In genomic region chr11:73315288-73316020, GRCh38 we compare ENCODE assay signal across 13 cellular contexts. TPM values are rescaled to one million over a fixed set of nuclear protein-coding genes. Genes with fewer than 3 reads are reported as not detected.
DNase-seq lines count a peak whose midpoint lies in the region; ATAC-seq, FAIRE-seq and TF ChIP-seq lines count a peak whose summit lies in the region.
"Had no signal": no experiment of that assay in that cellular context is flagged by ENCODE, and none has a peak within 500 bp of the region (broad histone marks: within the 10 kb centered on the region; RNA-seq: fewer than 3 reads in every experiment).

No MANE protein-coding gene starts in this region.

- CTCF ChIA-PET in HepG2 (lab: Yijun Ruan, JAX; ENCODE audit: low intra/inter-chr PET ratio, low total read pairs) = no interaction called here

- H3K36me3 Mint-ChIP-seq in stimulated activated naive B cell treated with anti-CD40 and anti-IgM and Interleukin-4, amounts not matched to agents 10 μg/mL and 1 μg/mL and 100 μg/mL, for 72 hours = peaks cover 59 to 86% of the 10 kb centered on the region in 2 donors
- H3K36me3 Mint-ChIP-seq: memory B cell had no signal

- H3K27ac Mint-ChIP-seq in stimulated activated naive B cell treated with anti-CD40 and anti-IgM and Interleukin-4, amounts not matched to agents 10 μg/mL and 1 μg/mL and 100 μg/mL, for 72 hours = peak overlapping the region; percentile 75

- TF ChIP-seq RAD21 in HepG2 (CRISPR knock-in tag; IDR thresholded peaks at IDR 0.05) = no peak

- TF ChIP-seq POLR2A in HepG2 (IDR thresholded peaks at IDR 0.05; ENCODE audit: insufficient read depth in 1 of 2, low read depth in 2 of 2, low read length in 2 of 2) (no peak), lower leg skin (IDR thresholded peaks at IDR 0.05) (no peak)

- H3K4me3 ChIP-seq in WERI-Rb-1 (ENCODE audit: low read depth, low read length) = no peak overlapping the region
- peak overlapping the region in 1 of 3 experiments; percentile 9; a peak in 1 of 6 replicates for H3K4me3 ChIP-seq in HepG2 (replicated peaks in 1 of 3; ENCODE audit: insufficient read depth in 1 of 3, low read depth in 2 of 3, low read length in 3 of 3)
- no peak overlapping the region for H3K4me3 ChIP-seq in lower leg skin (ENCODE audit: low read depth, poor library complexity, severe bottlenecking)

- no peak for FAIRE-seq in HepG2 (lab: Jason Lieb, UNC)

- H3K79me2 ChIP-seq in HepG2 (ENCODE audit: insufficient read depth, low read length) = peaks cover 70% of the 10 kb centered on the region

- H3K4me3 Mint-ChIP-seq in stimulated activated naive B cell treated with anti-CD40 and anti-IgM and Interleukin-4, amounts not matched to agents 10 μg/mL and 1 μg/mL and 100 μg/mL, for 72 hours = no peak overlapping the region
- H3K4me3 Mint-ChIP-seq: memory B cell; stimulated activated memory B cell treated with anti-CD40 and anti-IgM and Interleukin-4, amounts not matched to agents 10 μg/mL and 1 μg/mL and 100 μg/mL, for 72 hours had no signal

- H3K4me1 Mint-ChIP-seq in stimulated activated naive B cell treated with anti-CD40 and anti-IgM and Interleukin-4, amounts not matched to agents 10 μg/mL and 1 μg/mL and 100 μg/mL, for 72 hours = peaks cover 52 to 84% of the 10 kb centered on the region in 2 donors

- peak overlapping the region; percentile 7; the same call in 1 of the 2 replicates for H3K9ac ChIP-seq in HepG2 (ENCODE audit: insufficient read depth, low read depth, low read length)

- H3K27ac ChIP-seq in WERI-Rb-1 (peak overlapping the region; percentile 82), HepG2 (ENCODE audit: extremely low read length, insufficient read depth, low read length) (peak overlapping the region; percentile 43)
- H3K27ac ChIP-seq: foreskin keratinocyte had no signal

- peaks cover 4% of the 10 kb centered on the region for H3K9me3 ChIP-seq in WERI-Rb-1 (ENCODE audit: severe bottlenecking)
- no peaks in the 10 kb centered on the region for H3K9me3 ChIP-seq in HepG2 (ENCODE audit: low read length)

- no TSS peak for BruUV-seq in HepG2 (replicated peaks; lab: Mats Ljungman, UMichigan)

- intact Hi-C loops in HepG2 (cut with micrococcal nuclease; ENCODE audit: unreplicated experiment) (loop anchor here (2.0 kb wide), 1 partner anchor 61 kb away; the partner anchor contains the start of gene RELT), lower leg skin (cut with DNase I; ENCODE audit: low total_unique reads) (no loop called here)

- peaks cover 37% of the 10 kb centered on the region for H4K20me1 ChIP-seq in HepG2 (ENCODE audit: insufficient read depth, low read length)

- no peaks in the 10 kb centered on the region for H3K27me3 Mint-ChIP-seq in stimulated activated naive B cell treated with anti-CD40 and anti-IgM and Interleukin-4, amounts not matched to agents 10 μg/mL and 1 μg/mL and 100 μg/mL, for 72 hours
- H3K27me3 Mint-ChIP-seq: memory B cell; stimulated activated memory B cell treated with anti-CD40 and anti-IgM and Interleukin-4, amounts not matched to agents 10 μg/mL and 1 μg/mL and 100 μg/mL, for 72 hours had no signal

- no peaks in the 10 kb centered on the region for H3K27me3 ChIP-seq in WERI-Rb-1 (ENCODE audit: insufficient read depth, low read depth, severe bottlenecking)
- no peaks in the 10 kb centered on the region for H3K27me3 ChIP-seq in HepG2 (ENCODE audit: control insufficient read depth in 1 of 2, insufficient read depth in 2 of 2, low read length in 2 of 2)
- H3K27me3 ChIP-seq: foreskin keratinocyte had no signal

- no peak for TF ChIP-seq CTCF in WERI-Rb-1 (IDR thresholded peaks at IDR 0.05; ENCODE audit: low read depth, low read length)
- TF ChIP-seq CTCF in HepG2 (CRISPR knock-in tag; IDR thresholded peaks at IDR 0.05) = no peak
- TF ChIP-seq CTCF in lower leg skin (IDR thresholded peaks at IDR 0.05) = no peak

- no peak for TF ChIP-seq EP300 in HepG2 (IDR thresholded peaks at IDR 0.05; ENCODE audit: low read depth in 2 of 2, low read length in 2 of 2)
- TF ChIP-seq EP300 in HepG2 (CRISPR knock-in tag; IDR thresholded peaks at IDR 0.05; ENCODE audit: borderline replicate concordance) = no peak

- H3K4me2 ChIP-seq in HepG2 (ENCODE audit: low read depth, low read length) = peak overlapping the region; percentile 49

- peak; percentile 62 for DNase-seq in EH (ENCODE audit: low read depth)
- peak; percentile 85 for DNase-seq in WERI-Rb-1
- DNase-seq in HepG2 (ENCODE audit: low spot score) = no peak
- DNase-seq in stimulated activated naive B cell treated with anti-CD40 and anti-IgM and Interleukin-4, amounts not matched to agents 10 μg/mL and 1 μg/mL and 100 μg/mL, for 72 hours = no peak
- DNase-seq in lower leg skin (ENCODE audit: low spot score in 2 of 2) = no peak
- no peak for DNase-seq in COR-L47 (lab: John Stamatoyannopoulos, UW)
- DNase-seq: Kasumi-1, NCI-H526 had no signal

- no peaks in the 10 kb centered on the region for H3K9me3 Mint-ChIP-seq in stimulated activated naive B cell treated with anti-CD40 and anti-IgM and Interleukin-4, amounts not matched to agents 10 μg/mL and 1 μg/mL and 100 μg/mL, for 72 hours
- H3K9me3 Mint-ChIP-seq: memory B cell; stimulated activated memory B cell treated with anti-CD40 and anti-IgM and Interleukin-4, amounts not matched to agents 10 μg/mL and 1 μg/mL and 100 μg/mL, for 72 hours had no signal

- WGBS in HepG2 (ENCODE audit: low lambda C conversion rate) = 84% methylated on average over 7 of the region's 9 CpGs
- WGBS in lower leg skin, 2 donors = 58 to 69% methylated on average over 9 of the region's 9 CpGs

- peaks cover 7% of the 10 kb centered on the region for H3K36me3 ChIP-seq in WERI-Rb-1
- peaks cover 3 to 10% of the 10 kb centered on the region in 2 experiments; a peak in 3 of 5 replicates for H3K36me3 ChIP-seq in HepG2 (replicated peaks in 1 of 2; ENCODE audit: control insufficient read depth in 1 of 2, insufficient read depth in 2 of 2, low read length in 2 of 2)

- no peak overlapping the region for H2AFZ ChIP-seq in HepG2 (ENCODE audit: low read length)

- POLR2A ChIA-PET in HepG2 (lab: Yijun Ruan, JAX) = interaction anchor here (1.2 to 6.2 kb wide), 5 partner anchors 8 to 18 kb away, joined by 4 to 35 read pairs (median 6); no protein-coding TSS in a partner anchor

- no peak for ATAC-seq in HepG2
- ATAC-seq in stimulated activated naive B cell treated with anti-CD40 and anti-IgM and Interleukin-4, amounts not matched to agents 10 μg/mL and 1 μg/mL and 100 μg/mL, for 72 hours (replicated peaks) = no peak
- no peak for ATAC-seq in HG03097 (IDR thresholded peaks at IDR 0.05; ENCODE audit: low FRiP score, unreplicated experiment)
- ATAC-seq in GM21423 (IDR thresholded peaks at IDR 0.05; ENCODE audit: unreplicated experiment) = no peak
- ATAC-seq: foreskin keratinocyte; stimulated activated memory B cell treated with anti-CD40 and anti-IgM and Interleukin-4, amounts not matched to agents 10 μg/mL and 1 μg/mL and 100 μg/mL, for 72 hours had no signal

- H3K4me1 ChIP-seq in HepG2 (ENCODE audit: insufficient read depth, low read length) = peaks cover 84% of the 10 kb centered on the region

- in situ Hi-C loops in HepG2 (cut with HindIII; ENCODE audit: extremely low pct_ligation_motif_present, low pct_unique_long_range_greater_than_20kb) = no loop called here

RNA-seq across cellular contexts. Expression of gene ARHGEF17, which starts 7.4 kb away (rescaled TPM):
- 5.7 and 10.7 TPM in 2 replicates for total RNA-seq in HepG2 (2016; rRNA removed; fragmentation: Illumina TruSeq; extraction: Trizol)
- 4.6 and 5.1 TPM in 2 replicates for total RNA-seq in HepG2 (2016; cell fraction: cytosol; rRNA removed; fragmentation: Illumina TruSeq; extraction: Trizol; ENCODE audit: low read depth)
- 3.7 and 12.1 TPM in 2 replicates for total RNA-seq in HepG2 (2016; cell fraction: insoluble cytoplasmic fraction; rRNA removed; fragmentation: Illumina TruSeq; extraction: Trizol)
- total RNA-seq in HepG2 (2016; cell fraction: membrane; rRNA removed; fragmentation: Illumina TruSeq; extraction: Trizol) = 3.3 and 3.8 TPM in 2 replicates
- 20.3 and 20.6 TPM in 2 replicates for total RNA-seq in HepG2 (2016; cell fraction: nucleus; rRNA removed; fragmentation: Illumina TruSeq; extraction: Trizol)
- polyA plus RNA-seq in HepG2 (2011; rRNA removed) = 28.8 and 37.7 TPM in 2 replicates
- polyA plus RNA-seq in HepG2 (2011; cell fraction: cytosol; rRNA removed) = 7.4 and 13.6 TPM in 2 replicates
- polyA plus RNA-seq in HepG2 (2011; cell fraction: nucleus; rRNA removed) = 250 and 318 TPM in 2 replicates
- polyA plus RNA-seq in HepG2 (2012) = 17.9 and 20.3 TPM in 2 replicates
- 0.35 and 0.64 TPM in 2 replicates for polyA plus RNA-seq in HepG2 (2016; cell fraction: cytosol; fragmentation: Illumina TruSeq; extraction: Trizol; ENCODE audit: low read depth)
- 5.4 and 7.1 TPM in 2 replicates for polyA plus RNA-seq in HepG2 (2016; cell fraction: insoluble cytoplasmic fraction; fragmentation: Illumina TruSeq; extraction: Trizol; ENCODE audit: low read depth)
- 0.76 and 0.94 TPM in 2 replicates for polyA plus RNA-seq in HepG2 (2016; cell fraction: membrane; fragmentation: Illumina TruSeq; extraction: Trizol; ENCODE audit: low read depth)
- polyA plus RNA-seq in HepG2 (2016; cell fraction: nucleus; fragmentation: Illumina TruSeq; extraction: Trizol; ENCODE audit: insufficient read depth, low read depth) = 83.1 and 89.4 TPM in 2 replicates
- 41.7 and 126 TPM in 2 replicates for polyA minus RNA-seq in HepG2 (2011; rRNA and poly(A)+ RNA removed; ENCODE audit: low replicate concordance)
- 13.5 and 20.6 TPM in 2 replicates for polyA minus RNA-seq in HepG2 (2011; cell fraction: cytosol; rRNA and poly(A)+ RNA removed)
- 85.9 and 99.9 TPM in 2 replicates for polyA minus RNA-seq in HepG2 (2011; cell fraction: nucleus; rRNA and poly(A)+ RNA removed)
- 10 to 100 TPM; 10.2 to 18.8 (median 14.7) TPM for total RNA-seq in lower leg skin

RNA-seq across cellular contexts. Expression of gene P2RY6, which starts 43.3 kb away (rescaled TPM):
- total RNA-seq in HepG2 (2016; rRNA removed; fragmentation: Illumina TruSeq; extraction: Trizol) (0.11 and 0.29 TPM in 2 replicates), lower leg skin (under 1 TPM in 2 of 4 donors, not detected in 2; 0.46 to 0.81 TPM)
- 0.10 TPM in 1 of 2 replicates, not detected in the other for total RNA-seq in HepG2 (2016; cell fraction: cytosol; rRNA removed; fragmentation: Illumina TruSeq; extraction: Trizol; ENCODE audit: low read depth)
- 0.13 and 0.27 TPM in 2 replicates for total RNA-seq in HepG2 (2016; cell fraction: insoluble cytoplasmic fraction; rRNA removed; fragmentation: Illumina TruSeq; extraction: Trizol)
- not detected in 2 replicates for total RNA-seq in HepG2 (2016; cell fraction: membrane; rRNA removed; fragmentation: Illumina TruSeq; extraction: Trizol)
- total RNA-seq in HepG2 (2016; cell fraction: nucleus; rRNA removed; fragmentation: Illumina TruSeq; extraction: Trizol) = not detected in 2 replicates
- 0.09 and 0.29 TPM in 2 replicates for polyA plus RNA-seq in HepG2 (2011; rRNA removed)
- polyA plus RNA-seq in HepG2 (2011; cell fraction: cytosol; rRNA removed) = 0.10 and 0.12 TPM in 2 replicates
- polyA plus RNA-seq in HepG2 (2011; cell fraction: nucleus; rRNA removed) = 0.05 and 0.35 TPM in 2 replicates
- polyA plus RNA-seq in HepG2 (2012) = 0.24 TPM in 1 of 2 replicates, not detected in the other
- 0.05 and 0.06 TPM in 2 replicates for polyA plus RNA-seq in HepG2 (2016; cell fraction: cytosol; fragmentation: Illumina TruSeq; extraction: Trizol; ENCODE audit: low read depth)
- polyA plus RNA-seq in HepG2 (2016; cell fraction: insoluble cytoplasmic fraction; fragmentation: Illumina TruSeq; extraction: Trizol; ENCODE audit: low read depth) = 0.10 and 0.20 TPM in 2 replicates
- polyA plus RNA-seq in HepG2 (2016; cell fraction: membrane; fragmentation: Illumina TruSeq; extraction: Trizol; ENCODE audit: low read depth) = 0.10 and 0.17 TPM in 2 replicates
- 0.36 and 0.41 TPM in 2 replicates for polyA plus RNA-seq in HepG2 (2016; cell fraction: nucleus; fragmentation: Illumina TruSeq; extraction: Trizol; ENCODE audit: insufficient read depth, low read depth)
- 0.40 and 1.7 TPM in 2 replicates for polyA minus RNA-seq in HepG2 (2011; rRNA and poly(A)+ RNA removed; ENCODE audit: low replicate concordance)
- polyA minus RNA-seq in HepG2 (2011; cell fraction: cytosol; rRNA and poly(A)+ RNA removed) = not detected in 2 replicates
- 0.12 and 0.26 TPM in 2 replicates for polyA minus RNA-seq in HepG2 (2011; cell fraction: nucleus; rRNA and poly(A)+ RNA removed)
- total RNA-seq: foreskin keratinocyte had no signal
- polyA plus RNA-seq: foreskin keratinocyte had no signal

Comparison
In these comparisons a context has a peak if more than half of its experiments do, and no peak if none do; other contexts are left out.
1. DNase-seq: peak in EH (single experiment) and WERI-Rb-1 (single experiment); none in HepG2 (single experiment), stimulated activated naive B cell treated with anti-CD40 and anti-IgM and Interleukin-4, amounts not matched to agents 10 μg/mL and 1 μg/mL and 100 μg/mL, for 72 hours (single experiment), lower leg skin (0 of 2) and COR-L47 (single experiment).